Comparison of ENCODE assay signal across 8 cellular contexts in the genomic region with DNA sequence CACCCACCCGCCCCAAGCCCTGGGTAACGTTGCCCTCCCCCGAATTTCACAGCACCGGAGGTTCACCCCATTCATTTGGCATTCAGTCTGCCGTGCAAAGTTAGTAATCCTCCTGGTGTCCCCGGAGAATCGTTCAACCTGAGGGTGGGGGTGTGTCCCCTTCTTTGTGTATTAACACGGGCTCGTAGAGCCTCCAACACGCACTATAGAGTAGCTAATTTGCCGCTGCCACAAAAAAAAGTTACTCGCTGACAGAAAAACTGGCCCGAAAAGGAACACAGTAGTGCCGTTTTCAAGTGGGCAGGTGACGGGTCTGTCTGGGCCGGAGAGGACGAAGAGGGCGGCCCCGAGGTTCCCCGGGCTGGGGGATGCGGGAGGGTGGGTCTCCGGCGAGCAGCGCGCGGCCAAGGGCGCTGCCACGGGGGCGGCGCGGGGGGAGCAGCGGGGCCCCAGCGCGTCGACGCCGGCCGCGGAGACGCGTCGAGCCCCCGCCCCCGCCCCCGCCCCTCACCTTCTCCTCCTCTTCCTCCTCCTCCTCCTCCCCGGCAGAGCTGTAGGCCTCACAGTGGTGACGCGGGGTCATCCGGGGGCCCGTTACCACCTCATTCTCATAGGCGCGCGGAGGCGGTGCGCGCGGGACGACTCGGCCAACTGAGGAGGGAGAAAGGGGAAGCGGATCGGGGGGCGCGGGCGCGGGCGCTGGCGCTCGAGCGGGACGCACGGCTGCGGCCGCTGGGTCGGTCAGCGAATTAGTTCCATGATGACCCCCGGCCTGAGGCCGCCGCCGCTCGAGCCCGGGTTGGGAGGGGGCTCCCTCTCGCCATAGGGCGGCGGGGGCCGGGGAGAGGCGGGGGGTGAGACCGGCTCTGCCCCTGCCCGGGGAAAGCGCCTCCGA. TPM values are rescaled to one million over a fixed set of nuclear protein-coding genes. Genes with fewer than 3 reads are reported as not detected.
DNase-seq lines count a peak whose midpoint lies in the region; ATAC-seq and TF ChIP-seq lines count a peak whose summit lies in the region.

No MANE protein-coding gene starts in this region.

- BruUV-seq in A673 (replicated peaks; lab: Mats Ljungman, UMichigan), result no TSS peak

- POLR2A ChIA-PET in A673 (lab: Charles Lee; ENCODE audit: low non-redundant PET), result no interaction called here

- TF ChIP-seq CTCF in A673 (conservative IDR thresholded peaks at IDR 0.05; ENCODE audit: low read depth, low read length) (no peak), foreskin keratinocyte (conservative IDR thresholded peaks at IDR 0.05) (no peak), neutrophil (IDR thresholded peaks at IDR 0.05) (peak; percentile 39)

- H3K27ac ChIP-seq in A673 (ENCODE audit: low read depth, low read length, poor library complexity, severe bottlenecking), result peak overlapping the region; percentile 99
- H3K27ac ChIP-seq in foreskin keratinocyte, result peak overlapping the region; percentile 99
- peak overlapping the region; percentile 99 for H3K27ac ChIP-seq in neutrophil
- peak overlapping the region; percentile 99 for H3K27ac ChIP-seq in substantia nigra (ENCODE audit: low read depth, low read length, poor library complexity, severe bottlenecking)

- H3K9me3 ChIP-seq in A673 (ENCODE audit: low read depth, low read length, poor library complexity, severe bottlenecking) (no peaks in the 10 kb centered on the region), neutrophil (no peaks in the 10 kb centered on the region)

- H3K9me3 Mint-ChIP-seq in activated T-helper 2 cell treated with anti-CD3 and anti-CD28 coated beads, Interferon-gamma antibody, Interleukin-2, Interleukin-4, amounts not matched to agents 10 μg/mL and 5 μg/mL and 100 μg/mL, durations not matched to agents 14 hours and 24 hours and 36 hours, result no peaks in the 10 kb centered on the region

- peak overlapping the region; percentile 100 for H3K27ac Mint-ChIP-seq in activated T-helper 2 cell treated with anti-CD3 and anti-CD28 coated beads, Interferon-gamma antibody, Interleukin-2, Interleukin-4, amounts not matched to agents 10 μg/mL and 5 μg/mL and 100 μg/mL, durations not matched to agents 14 hours and 24 hours and 36 hours

- H3K4me1 Mint-ChIP-seq in activated T-helper 2 cell treated with anti-CD3 and anti-CD28 coated beads, Interferon-gamma antibody, Interleukin-2, Interleukin-4, amounts not matched to agents 10 μg/mL and 5 μg/mL and 100 μg/mL, durations not matched to agents 14 hours and 24 hours and 36 hours (ENCODE audit: low read depth), result peaks cover 39% of the 10 kb centered on the region

- H3K27me3 ChIP-seq in A673 (replicated peaks; ENCODE audit: insufficient read depth, low read depth, low read length, poor library complexity) (no peaks in the 10 kb centered on the region), foreskin keratinocyte (no peaks in the 10 kb centered on the region), neutrophil (no peaks in the 10 kb centered on the region)

- H3K36me3 ChIP-seq in A673 (ENCODE audit: insufficient read depth, low read length, poor library complexity, severe bottlenecking), result no peaks in the 10 kb centered on the region
- H3K36me3 ChIP-seq in neutrophil, result no peaks in the 10 kb centered on the region

- intact Hi-C loops in A673 (cut with micrococcal nuclease; ENCODE audit: unreplicated experiment), result loop anchor here (5.0 kb wide), 1 partner anchor 82 kb away; the partner anchor contains the start of gene CCNG2
- intact Hi-C loops in activated T-helper 2 cell treated with anti-CD3 and anti-CD28 coated beads, Interferon-gamma antibody, Interleukin-2, Interleukin-4, amounts not matched to agents 10 μg/mL and 5 μg/mL and 100 μg/mL, durations not matched to agents 14 hours and 24 hours and 36 hours (cut with micrococcal nuclease), result loop anchor here (5.0 to 10.0 kb wide), 2 partner anchors 930 to 1403 kb away; partner anchors contain the start of genes G3BP2 and NUP54

- CTCF ChIA-PET in A673 (lab: Charles Lee), result interaction anchor here (1.2 kb wide), 1 partner anchor 20 kb away, joined by 13 read pairs; no protein-coding TSS in a partner anchor

- peaks cover 11% of the 10 kb centered on the region for H3K4me1 ChIP-seq in A673 (ENCODE audit: insufficient read depth, low read length, poor library complexity, severe bottlenecking)
- H3K4me1 ChIP-seq in foreskin keratinocyte, result peaks cover 28% of the 10 kb centered on the region
- peaks cover 46 to 47% of the 10 kb centered on the region in 2 experiments for H3K4me1 ChIP-seq in neutrophil (ENCODE audit: control insufficient read depth in 1 of 2, insufficient read depth in 1 of 2, low read depth in 1 of 2, low read length in 1 of 2)

- DNase-seq in A673 (ENCODE audit: low spot score), result peak; percentile 35
- DNase-seq in RPMI7951 (ENCODE audit: low read depth), result peak; percentile 73
- peak; percentile 80 for DNase-seq in activated T-helper 2 cell treated with anti-CD3 and anti-CD28 coated beads, Interferon-gamma antibody, Interleukin-2, Interleukin-4, amounts not matched to agents 10 μg/mL and 5 μg/mL and 100 μg/mL, durations not matched to agents 14 hours and 24 hours and 36 hours (ENCODE audit: low spot score)
- DNase-seq in foreskin keratinocyte, result no peak
- peak; percentile 4 to 80 (median 56) for DNase-seq in substantia nigra (lab: John Stamatoyannopoulos, UW)

- peak overlapping the region; percentile 94 for H3K4me3 Mint-ChIP-seq in activated T-helper 2 cell treated with anti-CD3 and anti-CD28 coated beads, Interferon-gamma antibody, Interleukin-2, Interleukin-4, amounts not matched to agents 10 μg/mL and 5 μg/mL and 100 μg/mL, durations not matched to agents 14 hours and 24 hours and 36 hours (ENCODE audit: low read depth)

- H3K27me3 Mint-ChIP-seq in activated T-helper 2 cell treated with anti-CD3 and anti-CD28 coated beads, Interferon-gamma antibody, Interleukin-2, Interleukin-4, amounts not matched to agents 10 μg/mL and 5 μg/mL and 100 μg/mL, durations not matched to agents 14 hours and 24 hours and 36 hours (ENCODE audit: low read depth), result no peaks in the 10 kb centered on the region

- ATAC-seq in GM18868 (IDR thresholded peaks at IDR 0.05; ENCODE audit: unreplicated experiment) (peak; percentile 46), HG03139 (IDR thresholded peaks at IDR 0.05; ENCODE audit: unreplicated experiment) (peak; percentile 52), foreskin keratinocyte (peak; percentile 49)

- peaks cover 28% of the 10 kb centered on the region for H3K36me3 Mint-ChIP-seq in activated T-helper 2 cell treated with anti-CD3 and anti-CD28 coated beads, Interferon-gamma antibody, Interleukin-2, Interleukin-4, amounts not matched to agents 10 μg/mL and 5 μg/mL and 100 μg/mL, durations not matched to agents 14 hours and 24 hours and 36 hours (ENCODE audit: low read depth)

- H3K4me3 ChIP-seq in A673 (ENCODE audit: low read depth, low read length, poor library complexity, severe bottlenecking), result peak overlapping the region; percentile 86
- H3K4me3 ChIP-seq in neutrophil (ENCODE audit: low read depth in 1 of 2, low read length in 1 of 2), result peak overlapping the region; percentile 91 to 95

RNA-seq across cellular contexts. Expression of gene CCNI, which starts 0.6 kb away (rescaled TPM):
- total RNA-seq in A673 (2021), result 133 and 134 TPM in 2 replicates
- 97.7 and 116 TPM in 2 replicates for total RNA-seq in RPMI7951 (2014; rRNA removed; shearing (Covaris generic))
- total RNA-seq in activated T-helper 2 cell treated with anti-CD3 and anti-CD28 coated beads, Interferon-gamma antibody, Interleukin-2, Interleukin-4, amounts not matched to agents 10 μg/mL and 5 μg/mL and 100 μg/mL, durations not matched to agents 14 hours and 24 hours and 36 hours, result 321 and 330 TPM in 2 replicates
- total RNA-seq in foreskin keratinocyte, result 325 and 343 TPM in 2 replicates
- polyA plus RNA-seq in foreskin keratinocyte, result 169 and 201 TPM in 2 replicates

Comparison
In these comparisons a context has a peak if more than half of its experiments do, and no peak if none do; other contexts are left out.
1. DNase-seq: peak in A673 (single experiment), RPMI7951 (single experiment), activated T-helper 2 cell treated with anti-CD3 and anti-CD28 coated beads, Interferon-gamma antibody, Interleukin-2, Interleukin-4, amounts not matched to agents 10 μg/mL and 5 μg/mL and 100 μg/mL, durations not matched to agents 14 hours and 24 hours and 36 hours (single experiment) and substantia nigra (49 of 49); none in foreskin keratinocyte (0 of 2).
2. Peak in every context shown above with its lines, with median percentiles within 50 percentile points of each other: H3K27ac ChIP-seq and ATAC-seq.